ENCODE assay signal across 8 cellular contexts in genomic region chr6:158815379-158815724, GRCh38. TPM values are rescaled to one million over a fixed set of nuclear protein-coding genes. Genes with fewer than 3 reads are reported as not detected.
A peak's percentile ranks its signal among the peaks of the same experiment; 100 is the strongest.
DNase-seq lines count a peak whose midpoint lies in the region; ATAC-seq and TF ChIP-seq lines count a peak whose summit lies in the region.

No MANE protein-coding gene starts in this region.

- no peak for TF ChIP-seq EP300 in tibial nerve (IDR thresholded peaks at IDR 0.05)

- peaks cover 36% of the 10 kb centered on the region for H3K4me1 Mint-ChIP-seq in MCF 10A (ENCODE audit: insufficient read depth, unreplicated experiment)
- peaks cover 62% of the 10 kb centered on the region for H3K4me1 Mint-ChIP-seq in activated naive CD8-positive, alpha-beta T cell treated with anti-CD3 and anti-CD28 coated beads for 36 hours

- H3K36me3 Mint-ChIP-seq in MCF 10A (ENCODE audit: insufficient read depth, unreplicated experiment), result peaks cover 49% of the 10 kb centered on the region
- peaks cover 75% of the 10 kb centered on the region for H3K36me3 Mint-ChIP-seq in activated naive CD8-positive, alpha-beta T cell treated with anti-CD3 and anti-CD28 coated beads for 36 hours

- no peaks in the 10 kb centered on the region for H3K27me3 Mint-ChIP-seq in MCF 10A (ENCODE audit: insufficient read depth, unreplicated experiment)
- no peaks in the 10 kb centered on the region for H3K27me3 Mint-ChIP-seq in activated naive CD8-positive, alpha-beta T cell treated with anti-CD3 and anti-CD28 coated beads for 36 hours

- BruUV-seq in MCF 10A (replicated peaks; lab: Mats Ljungman, UMichigan), result no TSS peak

- H3K9me3 Mint-ChIP-seq in MCF 10A (ENCODE audit: unreplicated experiment), result no peaks in the 10 kb centered on the region
- peaks cover 4% of the 10 kb centered on the region for H3K9me3 Mint-ChIP-seq in activated naive CD8-positive, alpha-beta T cell treated with anti-CD3 and anti-CD28 coated beads for 36 hours

- no peaks in the 10 kb centered on the region for H3K9me3 ChIP-seq in breast epithelium
- no peaks in the 10 kb centered on the region for H3K9me3 ChIP-seq in tibial nerve

- POLR2A ChIA-PET in MCF 10A (lab: Yijun Ruan, JAX), result no interaction called here

- peak overlapping the region; percentile 97 for H3K4me3 Mint-ChIP-seq in MCF 10A (ENCODE audit: unreplicated experiment)
- peak overlapping the region; percentile 99 for H3K4me3 Mint-ChIP-seq in activated naive CD8-positive, alpha-beta T cell treated with anti-CD3 and anti-CD28 coated beads for 36 hours

- WGBS in tibial nerve, 2 donors, result 35 to 46% methylated on average over 2 of the region's 2 CpGs

- H3K4me1 ChIP-seq in breast epithelium, result no peaks in the 10 kb centered on the region
- peaks cover 0 to 63% (median 50%) of the 10 kb centered on the region in 4 donors for H3K4me1 ChIP-seq in tibial nerve

- ATAC-seq in GM21619 (IDR thresholded peaks at IDR 0.05; ENCODE audit: unreplicated experiment), result no peak

- H3K27me3 ChIP-seq in breast epithelium (no peaks in the 10 kb centered on the region), tibial nerve (no peaks in the 10 kb centered on the region)

- no peak for TF ChIP-seq POLR2A in breast epithelium (IDR thresholded peaks at IDR 0.05)
- TF ChIP-seq POLR2A in tibial nerve (IDR thresholded peaks at IDR 0.05), result no peak

- intact Hi-C loops in MCF 10A (cut with micrococcal nuclease), result no loop called here
- intact Hi-C loops in breast epithelium (cut with DNase I; ENCODE audit: low total_unique reads), result no loop called here

- no peak for TF ChIP-seq CTCF in MCF 10A (IDR thresholded peaks at IDR 0.05; ENCODE audit: unreplicated experiment)
- TF ChIP-seq CTCF in breast epithelium (IDR thresholded peaks at IDR 0.05), result no peak
- TF ChIP-seq CTCF in tibial nerve (IDR thresholded peaks at IDR 0.05), result no peak

- no peak overlapping the region for H3K27ac ChIP-seq in breast epithelium
- H3K27ac ChIP-seq in tibial nerve, result peak overlapping the region in 3 of 4 donors; percentile 37 to 99 (median 97)

- H3K27ac Mint-ChIP-seq in MCF 10A (ENCODE audit: low read depth, unreplicated experiment), result peak overlapping the region; percentile 97
- peak overlapping the region; percentile 94 for H3K27ac Mint-ChIP-seq in activated naive CD8-positive, alpha-beta T cell treated with anti-CD3 and anti-CD28 coated beads for 36 hours

- H3K4me3 ChIP-seq in breast epithelium, result peak overlapping the region in 1 of 3 donors; percentile 2
- peak overlapping the region; percentile 7 to 92 (median 73) for H3K4me3 ChIP-seq in tibial nerve

- no peak for DNase-seq in MCF 10A (ENCODE audit: unreplicated experiment)
- no peak for DNase-seq in breast epithelium (ENCODE audit: low spot score in 2 of 2)
- no peak for DNase-seq in activated naive CD8-positive, alpha-beta T cell treated with anti-CD3 and anti-CD28 coated beads for 36 hours
- peak; percentile 77 for DNase-seq in kidney glomerular epithelial cell (lab: John Stamatoyannopoulos, UW)
- no peak for DNase-seq in tibial nerve (ENCODE audit: low spot score in 2 of 2)
- no peak for DNase-seq in globus pallidus (ENCODE audit: low spot score)
- no peak for DNase-seq in D341Med (ENCODE audit: low spot score)

- CTCF ChIA-PET in MCF 10A (lab: Yijun Ruan, JAX), result no interaction called here

- no peaks in the 10 kb centered on the region for H3K36me3 ChIP-seq in breast epithelium
- no peaks in the 10 kb centered on the region for H3K36me3 ChIP-seq in tibial nerve

RNA-seq across cellular contexts. Expression of gene EZR, which starts 3.8 kb away (rescaled TPM):
- 243 and 296 TPM in 2 replicates for total RNA-seq in MCF 10A (2022)
- total RNA-seq in breast epithelium, result 100 to 1,000 TPM in 1 of 3 donors, 10 to 100 TPM in 2; 29.1 to 154 (median 59.3) TPM
- 100 to 1,000 TPM; 218 to 227 TPM for total RNA-seq in activated naive CD8-positive, alpha-beta T cell treated with anti-CD3 and anti-CD28 coated beads for 36 hours
- 100 to 1,000 TPM in 3 of 4 donors, 10 to 100 TPM in 1; 83.7 to 168 (median 144) TPM for total RNA-seq in tibial nerve

Comparison
In these comparisons a context has a peak if more than half of its experiments do, and no peak if none do; other contexts are left out.
1. H3K27ac ChIP-seq: peak in tibial nerve (3 of 4); none in breast epithelium (0 of 2).